ENCODE assay signal across 1 cellular context in the genomic region with DNA sequence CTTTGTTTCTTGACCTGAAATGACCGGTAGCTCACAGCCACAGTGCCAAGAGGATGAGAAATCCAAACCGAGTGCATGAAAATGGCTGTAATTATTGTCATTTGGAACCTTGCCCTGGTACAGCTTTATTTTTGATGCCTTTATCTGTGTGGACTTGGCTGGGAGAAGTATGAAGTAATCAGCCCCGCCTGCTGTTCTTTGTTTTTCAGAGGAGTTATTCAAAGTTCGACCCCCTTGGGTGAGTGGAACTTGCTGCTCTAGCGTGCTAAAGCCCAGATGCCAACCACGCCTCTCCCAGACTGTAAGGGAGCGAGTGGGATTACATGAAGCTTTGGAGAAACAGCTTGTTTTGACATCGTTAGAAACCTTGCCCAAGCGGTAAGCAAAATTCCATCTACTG.
TF ChIP-seq lines count a peak whose summit lies in the region.

No MANE protein-coding gene starts in this region.

TF ChIP-seq in GM23338, 12 proteins besides CTCF, POLR2A, EP300 and RAD21 (continued from another document):
- TF ChIP-seq, protein P1, sequence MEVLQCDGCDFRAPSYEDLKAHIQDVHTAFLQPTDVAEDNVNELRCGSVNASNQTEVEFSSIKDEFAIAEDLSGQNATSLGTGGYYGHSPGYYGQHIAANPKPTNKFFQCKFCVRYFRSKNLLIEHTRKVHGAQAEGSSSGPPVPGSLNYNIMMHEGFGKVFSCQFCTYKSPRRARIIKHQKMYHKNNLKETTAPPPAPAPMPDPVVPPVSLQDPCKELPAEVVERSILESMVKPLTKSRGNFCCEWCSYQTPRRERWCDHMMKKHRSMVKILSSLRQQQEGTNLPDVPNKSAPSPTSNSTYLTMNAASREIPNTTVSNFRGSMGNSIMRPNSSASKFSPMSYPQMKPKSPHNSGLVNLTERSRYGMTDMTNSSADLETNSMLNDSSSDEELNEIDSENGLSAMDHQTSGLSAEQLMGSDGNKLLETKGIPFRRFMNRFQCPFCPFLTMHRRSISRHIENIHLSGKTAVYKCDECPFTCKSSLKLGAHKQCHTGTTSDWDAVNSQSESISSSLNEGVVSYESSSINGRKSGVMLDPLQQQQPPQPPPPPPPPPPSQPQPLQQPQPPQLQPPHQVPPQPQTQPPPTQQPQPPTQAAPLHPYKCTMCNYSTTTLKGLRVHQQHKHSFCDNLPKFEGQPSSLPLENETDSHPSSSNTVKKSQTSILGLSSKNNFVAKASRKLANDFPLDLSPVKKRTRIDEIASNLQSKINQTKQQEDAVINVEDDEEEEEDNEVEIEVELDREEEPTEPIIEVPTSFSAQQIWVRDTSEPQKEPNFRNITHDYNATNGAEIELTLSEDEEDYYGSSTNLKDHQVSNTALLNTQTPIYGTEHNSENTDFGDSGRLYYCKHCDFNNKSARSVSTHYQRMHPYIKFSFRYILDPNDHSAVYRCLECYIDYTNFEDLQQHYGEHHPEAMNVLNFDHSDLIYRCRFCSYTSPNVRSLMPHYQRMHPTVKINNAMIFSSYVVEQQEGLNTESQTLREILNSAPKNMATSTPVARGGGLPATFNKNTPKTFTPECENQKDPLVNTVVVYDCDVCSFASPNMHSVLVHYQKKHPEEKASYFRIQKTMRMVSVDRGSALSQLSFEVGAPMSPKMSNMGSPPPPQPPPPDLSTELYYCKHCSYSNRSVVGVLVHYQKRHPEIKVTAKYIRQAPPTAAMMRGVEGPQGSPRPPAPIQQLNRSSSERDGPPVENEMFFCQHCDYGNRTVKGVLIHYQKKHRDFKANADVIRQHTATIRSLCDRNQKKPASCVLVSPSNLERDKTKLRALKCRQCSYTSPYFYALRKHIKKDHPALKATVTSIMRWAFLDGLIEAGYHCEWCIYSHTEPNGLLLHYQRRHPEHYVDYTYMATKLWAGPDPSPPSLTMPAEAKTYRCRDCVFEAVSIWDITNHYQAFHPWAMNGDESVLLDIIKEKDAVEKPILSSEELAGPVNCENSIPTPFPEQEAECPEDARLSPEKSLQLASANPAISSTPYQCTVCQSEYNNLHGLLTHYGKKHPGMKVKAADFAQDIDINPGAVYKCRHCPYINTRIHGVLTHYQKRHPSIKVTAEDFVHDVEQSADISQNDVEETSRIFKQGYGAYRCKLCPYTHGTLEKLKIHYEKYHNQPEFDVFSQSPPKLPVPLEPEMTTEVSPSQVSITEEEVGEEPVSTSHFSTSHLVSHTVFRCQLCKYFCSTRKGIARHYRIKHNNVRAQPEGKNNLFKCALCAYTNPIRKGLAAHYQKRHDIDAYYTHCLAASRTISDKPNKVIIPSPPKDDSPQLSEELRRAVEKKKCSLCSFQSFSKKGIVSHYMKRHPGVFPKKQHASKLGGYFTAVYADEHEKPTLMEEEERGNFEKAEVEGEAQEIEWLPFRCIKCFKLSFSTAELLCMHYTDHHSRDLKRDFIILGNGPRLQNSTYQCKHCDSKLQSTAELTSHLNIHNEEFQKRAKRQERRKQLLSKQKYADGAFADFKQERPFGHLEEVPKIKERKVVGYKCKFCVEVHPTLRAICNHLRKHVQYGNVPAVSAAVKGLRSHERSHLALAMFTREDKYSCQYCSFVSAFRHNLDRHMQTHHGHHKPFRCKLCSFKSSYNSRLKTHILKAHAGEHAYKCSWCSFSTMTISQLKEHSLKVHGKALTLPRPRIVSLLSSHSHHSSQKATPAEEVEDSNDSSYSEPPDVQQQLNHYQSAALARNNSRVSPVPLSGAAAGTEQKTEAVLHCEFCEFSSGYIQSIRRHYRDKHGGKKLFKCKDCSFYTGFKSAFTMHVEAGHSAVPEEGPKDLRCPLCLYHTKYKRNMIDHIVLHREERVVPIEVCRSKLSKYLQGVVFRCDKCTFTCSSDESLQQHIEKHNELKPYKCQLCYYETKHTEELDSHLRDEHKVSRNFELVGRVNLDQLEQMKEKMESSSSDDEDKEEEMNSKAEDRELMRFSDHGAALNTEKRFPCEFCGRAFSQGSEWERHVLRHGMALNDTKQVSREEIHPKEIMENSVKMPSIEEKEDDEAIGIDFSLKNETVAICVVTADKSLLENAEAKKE (CRISPR knock-in tag; IDR thresholded peaks at IDR 0.05) = no peak
- TF ChIP-seq JUNB (IDR thresholded peaks at IDR 0.05; ENCODE audit: unreplicated experiment) (no peak), EZH2 (IDR thresholded peaks at IDR 0.05; ENCODE audit: low read depth, unreplicated experiment) (no peak), NANOG (IDR thresholded peaks at IDR 0.05; ENCODE audit: borderline replicate concordance) (no peak), CREB1 (CRISPR knock-in tag; IDR thresholded peaks at IDR 0.05; ENCODE audit: low read depth) (no peak), ZNF331 (CRISPR knock-in tag; IDR thresholded peaks at IDR 0.05; ENCODE audit: low read depth) (no peak)
- TF ChIP-seq, protein P2, sequence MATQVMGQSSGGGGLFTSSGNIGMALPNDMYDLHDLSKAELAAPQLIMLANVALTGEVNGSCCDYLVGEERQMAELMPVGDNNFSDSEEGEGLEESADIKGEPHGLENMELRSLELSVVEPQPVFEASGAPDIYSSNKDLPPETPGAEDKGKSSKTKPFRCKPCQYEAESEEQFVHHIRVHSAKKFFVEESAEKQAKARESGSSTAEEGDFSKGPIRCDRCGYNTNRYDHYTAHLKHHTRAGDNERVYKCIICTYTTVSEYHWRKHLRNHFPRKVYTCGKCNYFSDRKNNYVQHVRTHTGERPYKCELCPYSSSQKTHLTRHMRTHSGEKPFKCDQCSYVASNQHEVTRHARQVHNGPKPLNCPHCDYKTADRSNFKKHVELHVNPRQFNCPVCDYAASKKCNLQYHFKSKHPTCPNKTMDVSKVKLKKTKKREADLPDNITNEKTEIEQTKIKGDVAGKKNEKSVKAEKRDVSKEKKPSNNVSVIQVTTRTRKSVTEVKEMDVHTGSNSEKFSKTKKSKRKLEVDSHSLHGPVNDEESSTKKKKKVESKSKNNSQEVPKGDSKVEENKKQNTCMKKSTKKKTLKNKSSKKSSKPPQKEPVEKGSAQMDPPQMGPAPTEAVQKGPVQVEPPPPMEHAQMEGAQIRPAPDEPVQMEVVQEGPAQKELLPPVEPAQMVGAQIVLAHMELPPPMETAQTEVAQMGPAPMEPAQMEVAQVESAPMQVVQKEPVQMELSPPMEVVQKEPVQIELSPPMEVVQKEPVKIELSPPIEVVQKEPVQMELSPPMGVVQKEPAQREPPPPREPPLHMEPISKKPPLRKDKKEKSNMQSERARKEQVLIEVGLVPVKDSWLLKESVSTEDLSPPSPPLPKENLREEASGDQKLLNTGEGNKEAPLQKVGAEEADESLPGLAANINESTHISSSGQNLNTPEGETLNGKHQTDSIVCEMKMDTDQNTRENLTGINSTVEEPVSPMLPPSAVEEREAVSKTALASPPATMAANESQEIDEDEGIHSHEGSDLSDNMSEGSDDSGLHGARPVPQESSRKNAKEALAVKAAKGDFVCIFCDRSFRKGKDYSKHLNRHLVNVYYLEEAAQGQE (IDR thresholded peaks at IDR 0.05; ENCODE audit: unreplicated experiment) = no peak
